In genomic region chr1:108107658-108108057, GRCh38 we compare ENCODE assay signal across 9 cellular contexts.
DNase-seq lines count a peak whose midpoint lies in the region; TF ChIP-seq lines count a peak whose summit lies in the region.
"Had no signal": no experiment of that assay in that cellular context is flagged by ENCODE, and none has a peak within 500 bp of the region (broad histone marks: within the 10 kb centered on the region; RNA-seq: fewer than 3 reads in every experiment).

No MANE protein-coding gene starts in this region.

- no peaks in the 10 kb centered on the region for H4K20me1 ChIP-seq in SK-N-SH (ENCODE audit: insufficient read depth)

- no peaks in the 10 kb centered on the region; the same call in 1 of the 2 replicates for H3K9me3 ChIP-seq in SK-N-SH

- H3F3A ChIP-seq in SK-N-SH (replicated peaks; ENCODE audit: insufficient read depth) = no peaks in the 10 kb centered on the region

- H3K27ac ChIP-seq in SK-N-SH (ENCODE audit: low read depth in 2 of 2, low read length in 1 of 2) (no peak overlapping the region), coronary artery (no peak overlapping the region)

- no peak for TF ChIP-seq EP300 in SK-N-SH (IDR thresholded peaks at IDR 0.05; ENCODE audit: borderline replicate concordance in 1 of 2, low read depth in 1 of 2, low read length in 1 of 2)

- H3K36me3 ChIP-seq in SK-N-SH (replicated peaks in 1 of 2; ENCODE audit: control insufficient read depth in 1 of 2, insufficient read depth in 2 of 2, low read length in 1 of 2) = no peaks in the 10 kb centered on the region

- no peaks in the 10 kb centered on the region; a peak in 1 of 4 replicates for H3K4me1 ChIP-seq in SK-N-SH (ENCODE audit: control insufficient read depth in 1 of 2, insufficient read depth in 2 of 2, low read depth in 1 of 2, low read length in 1 of 2)

- TF ChIP-seq CTCF in SK-N-SH (IDR thresholded peaks at IDR 0.05) (no peak), coronary artery (IDR thresholded peaks at IDR 0.05) (no peak)

- CTCF ChIA-PET in SK-N-SH (lab: Yijun Ruan, JAX) = interaction anchor here (2.9 kb wide), 1 partner anchor 18 kb away, joined by 12 read pairs; no protein-coding TSS in a partner anchor

- peak overlapping the region; percentile 65; the same call in 1 of the 2 replicates for H2AFZ ChIP-seq in SK-N-SH (ENCODE audit: low read depth)

- H3K4me2 ChIP-seq in SK-N-SH = no peak overlapping the region

- no peaks in the 10 kb centered on the region for H3K27me3 ChIP-seq in SK-N-SH (ENCODE audit: insufficient read depth)

- 40% methylated on average over 4 of the region's 4 CpGs for WGBS in SK-N-SH (ENCODE audit: low lambda C conversion rate)

- TF ChIP-seq RAD21 in SK-N-SH (IDR thresholded peaks at IDR 0.05; ENCODE audit: low read length) = no peak

- peak; percentile 44 for DNase-seq in H4 (ENCODE audit: low spot score)
- no peak for DNase-seq in SK-N-SH
- DNase-seq in dedifferentiated amniotic fluid mesenchymal stem cell (ENCODE audit: extremely low spot score) = peak; percentile 24
- DNase-seq in stimulated activated CD4-positive, alpha-beta T cell treated with anti-CD3 and anti-CD28 coated beads, TNF-alpha, amount 100 ng/mL, for 24 hours (ENCODE audit: low read depth in 3 of 3) = peak; percentile 8 to 45 (median 37)
- no peak for DNase-seq in coronary artery (ENCODE audit: low spot score)
- DNase-seq in DMS79 treated with DMSO at 0.1 percent for 48 hours (lab: John Stamatoyannopoulos, UW) = no peak
- DNase-seq in cerebellar cortex (ENCODE audit: low spot score) = no peak
- DNase-seq: cerebellar nuclear complex, SIG-M5 had no signal

- H3K4me3 ChIP-seq in SK-N-SH (ENCODE audit: low read depth in 2 of 2, low read length in 1 of 2) (no peak overlapping the region), coronary artery (no peak overlapping the region)

- POLR2A ChIA-PET in SK-N-SH (lab: Yijun Ruan, JAX) = no interaction called here

- H3K9ac ChIP-seq in SK-N-SH = no peak overlapping the region

- H3K9me2 ChIP-seq in SK-N-SH = no peaks in the 10 kb centered on the region

- H3K79me2 ChIP-seq in SK-N-SH (ENCODE audit: insufficient read depth) = no peaks in the 10 kb centered on the region

TF ChIP-seq in SK-N-SH, 30 proteins besides CTCF, POLR2A, EP300 and RAD21:
- TF ChIP-seq GABPA (IDR thresholded peaks at IDR 0.05; ENCODE audit: low read depth) (no peak), SMC3 (IDR thresholded peaks at IDR 0.05; ENCODE audit: low read depth, low read length) (no peak), IRF3 (IDR thresholded peaks at IDR 0.05; ENCODE audit: low read depth, low read length) (no peak), REST (IDR thresholded peaks at IDR 0.05; ENCODE audit: low read depth, low read length) (no peak), EZH2phosphoT487 (IDR thresholded peaks at IDR 0.05; ENCODE audit: borderline replicate concordance, low read depth) (no peak), FOSL2 (IDR thresholded peaks at IDR 0.05; ENCODE audit: borderline replicate concordance, low read depth) (no peak), PBX3 (IDR thresholded peaks at IDR 0.05) (no peak)
- TF ChIP-seq, protein P1, sequence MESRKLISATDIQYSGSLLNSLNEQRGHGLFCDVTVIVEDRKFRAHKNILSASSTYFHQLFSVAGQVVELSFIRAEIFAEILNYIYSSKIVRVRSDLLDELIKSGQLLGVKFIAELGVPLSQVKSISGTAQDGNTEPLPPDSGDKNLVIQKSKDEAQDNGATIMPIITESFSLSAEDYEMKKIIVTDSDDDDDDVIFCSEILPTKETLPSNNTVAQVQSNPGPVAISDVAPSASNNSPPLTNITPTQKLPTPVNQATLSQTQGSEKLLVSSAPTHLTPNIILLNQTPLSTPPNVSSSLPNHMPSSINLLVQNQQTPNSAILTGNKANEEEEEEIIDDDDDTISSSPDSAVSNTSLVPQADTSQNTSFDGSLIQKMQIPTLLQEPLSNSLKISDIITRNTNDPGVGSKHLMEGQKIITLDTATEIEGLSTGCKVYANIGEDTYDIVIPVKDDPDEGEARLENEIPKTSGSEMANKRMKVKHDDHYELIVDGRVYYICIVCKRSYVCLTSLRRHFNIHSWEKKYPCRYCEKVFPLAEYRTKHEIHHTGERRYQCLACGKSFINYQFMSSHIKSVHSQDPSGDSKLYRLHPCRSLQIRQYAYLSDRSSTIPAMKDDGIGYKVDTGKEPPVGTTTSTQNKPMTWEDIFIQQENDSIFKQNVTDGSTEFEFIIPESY (IDR thresholded peaks at IDR 0.05; ENCODE audit: borderline replicate concordance, low read depth) = no peak

Comparison
In these comparisons a context has a peak if more than half of its experiments do, and no peak if none do; other contexts are left out.
1. DNase-seq: peak in H4 (single experiment), dedifferentiated amniotic fluid mesenchymal stem cell (single experiment) and stimulated activated CD4-positive, alpha-beta T cell treated with anti-CD3 and anti-CD28 coated beads, TNF-alpha, amount 100 ng/mL, for 24 hours (3 of 3); none in SK-N-SH (single experiment), coronary artery (single experiment), DMS79 treated with DMSO at 0.1 percent for 48 hours (single experiment) and cerebellar cortex (single experiment).